ENCODE assay signal across 27 cellular contexts in the genomic region with DNA sequence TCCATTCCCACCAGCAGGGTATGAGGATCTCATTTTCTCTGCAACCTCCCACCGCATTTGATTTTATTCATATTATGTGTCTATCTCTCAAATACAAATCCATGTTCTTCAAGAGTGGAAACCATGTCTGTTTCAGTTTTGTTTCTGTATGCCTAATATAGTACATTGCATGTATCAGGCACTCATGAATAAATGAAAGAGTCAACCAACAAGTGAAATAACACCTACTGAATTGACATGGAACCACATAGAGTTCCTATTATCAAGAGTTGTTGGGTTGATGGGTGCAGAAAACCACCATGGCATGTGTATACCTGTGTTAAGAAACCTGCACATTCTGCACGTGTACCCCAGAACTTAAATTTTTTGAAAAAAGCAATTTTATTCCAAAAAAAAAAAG.
"Had no signal": no experiment of that assay in that cellular context is flagged by ENCODE, and none has a peak within 500 bp of the region (broad histone marks: within the 10 kb centered on the region; RNA-seq: fewer than 3 reads in every experiment).

No MANE protein-coding gene starts in this region.

- H3K9me3 Mint-ChIP-seq: effector memory CD8-positive, alpha-beta T cell; endodermal cell had no signal

- H3K9me3 ChIP-seq: colonic mucosa, esophagus squamous epithelium, gastrocnemius medialis, left lung, lower lobe of right lung, mucosa of descending colon had no signal

- H3K27ac Mint-ChIP-seq: dendritic cell treated with granulocyte-macrophage colony-stimulating factor and Interleukin-4, amounts not matched to agents 40 ng/mL and 50 ng/mL, for 4 days; effector memory CD8-positive, alpha-beta T cell; endodermal cell; mesothelial cell of epicardium had no signal

- H3K4me3 ChIP-seq: colonic mucosa, esophagus squamous epithelium, gastrocnemius medialis, heart right ventricle, left lung, lower lobe of right lung, mucosa of descending colon had no signal

- H3K27me3 Mint-ChIP-seq: dendritic cell treated with granulocyte-macrophage colony-stimulating factor and Interleukin-4, amounts not matched to agents 40 ng/mL and 50 ng/mL, for 4 days; effector memory CD8-positive, alpha-beta T cell had no signal

- H3K27ac ChIP-seq: colonic mucosa, epithelial cell of prostate, esophagus squamous epithelium, gastrocnemius medialis, heart right ventricle, left lung, lower lobe of right lung had no signal

- FAIRE-seq: endometrium, islet of Langerhans, keratinocyte had no signal

- H3K4me3 Mint-ChIP-seq: dendritic cell treated with granulocyte-macrophage colony-stimulating factor and Interleukin-4, amounts not matched to agents 40 ng/mL and 50 ng/mL, for 4 days; effector memory CD8-positive, alpha-beta T cell; endodermal cell; mesothelial cell of epicardium had no signal

- DNase-seq: colonic mucosa; cortex of kidney; effector CD8-positive, alpha-beta T cell; effector memory CD8-positive, alpha-beta T cell; endodermal cell; erythroblast; esophagus squamous epithelium; foreskin fibroblast; foreskin melanocyte; gastrocnemius medialis; glutamatergic neuron; head of caudate nucleus; heart right ventricle; hippocampal formation; left cardiac atrium; left lung; left ventricle myocardium superior; lower lobe of right lung; mesenchymal stem cell; mucosa of descending colon had no signal

- H3K4me1 ChIP-seq: colonic mucosa had no signal

- ATAC-seq: effector memory CD8-positive, alpha-beta T cell; esophagus mucosa; gastrocnemius medialis; heart right ventricle; left cardiac atrium; left lung; left ventricle myocardium superior; lower lobe of right lung; mucosa of descending colon had no signal

- H3K36me3 ChIP-seq: colonic mucosa, esophagus squamous epithelium, gastrocnemius medialis, heart right ventricle, left lung, lower lobe of right lung had no signal

- H3K36me3 Mint-ChIP-seq: mesothelial cell of epicardium had no signal

- H3K27me3 ChIP-seq: colonic mucosa, esophagus squamous epithelium, gastrocnemius medialis, heart right ventricle, left lung had no signal

- H3K4me1 Mint-ChIP-seq: endodermal cell had no signal
